In genomic region chr4:158172558-158173258, GRCh38 we compare ENCODE assay signal across 2 cellular contexts.
TF ChIP-seq lines count a peak whose summit lies in the region.

Gene GASK1B (minus strand): TSS chr4:158173025. CDS start chr4:158171375, 1,650 bp downstream.

TF ChIP-seq in IMR-90, 13 proteins besides CTCF, POLR2A, EP300 and RAD21 (continued from another document):
- TF ChIP-seq ELK1 (IDR thresholded peaks at IDR 0.05; ENCODE audit: borderline replicate concordance, low read depth, low read length) (no peak), SMC3 (IDR thresholded peaks at IDR 0.05; ENCODE audit: low read depth, low read length) (peak; percentile 89)

TF ChIP-seq in SK-N-SH treated with all-trans-retinoic acid at 6 μM for 48 hours, 23 proteins besides CTCF, POLR2A, EP300 and RAD21:
- TF ChIP-seq POU6F1 (CRISPR knock-in tag; IDR thresholded peaks at IDR 0.05; ENCODE audit: borderline replicate concordance, low read depth) (no peak), PPARA (CRISPR knock-in tag; IDR thresholded peaks at IDR 0.05; ENCODE audit: borderline replicate concordance) (no peak), ZNF70 (CRISPR knock-in tag; IDR thresholded peaks at IDR 0.05) (no peak), CSRNP3 (CRISPR knock-in tag; IDR thresholded peaks at IDR 0.05) (no peak), ISL1 (CRISPR knock-in tag; IDR thresholded peaks at IDR 0.05) (no peak), ESRRG (CRISPR knock-in tag; IDR thresholded peaks at IDR 0.05) (0 out of 2 replicates have a peak, but pooled peaks have one; percentile 33), PATZ1 (CRISPR knock-in tag; IDR thresholded peaks at IDR 0.05; ENCODE audit: borderline replicate concordance) (no peak)
